In the genomic region with DNA sequence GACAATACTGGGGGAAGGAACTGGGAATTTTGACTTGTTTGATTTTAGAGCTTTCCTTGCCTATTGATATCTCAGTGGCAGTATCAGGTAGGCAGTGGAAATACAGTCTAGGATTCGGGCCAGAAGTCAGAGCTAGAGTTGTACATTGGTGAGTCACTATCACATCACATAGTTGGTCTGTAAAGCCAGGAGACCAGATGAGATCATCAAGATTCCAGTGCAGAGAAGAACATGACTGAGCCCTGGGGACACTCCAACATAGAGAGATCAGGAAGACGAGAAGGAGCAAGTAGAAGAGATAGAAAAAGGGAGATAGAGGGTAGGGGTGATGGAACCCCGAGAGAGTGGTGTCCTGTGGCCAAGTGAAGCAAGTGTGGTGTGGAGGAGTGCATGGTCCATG, we compare ENCODE assay signal across 15 cellular contexts. TPM values are rescaled to one million over a fixed set of nuclear protein-coding genes. Genes with fewer than 3 reads are reported as not detected.
DNase-seq lines count a peak whose midpoint lies in the region; ATAC-seq, FAIRE-seq and TF ChIP-seq lines count a peak whose summit lies in the region.
"Had no signal": no experiment of that assay in that cellular context is flagged by ENCODE, and none has a peak within 500 bp of the region (broad histone marks: within the 10 kb centered on the region; RNA-seq: fewer than 3 reads in every experiment).

No MANE protein-coding gene starts in this region.

- H3K27ac Mint-ChIP-seq in stimulated activated memory B cell treated with anti-CD40 and anti-IgM and Interleukin-4, amounts not matched to agents 10 μg/mL and 1 μg/mL and 100 μg/mL, for 72 hours, result no peak overlapping the region
- H3K27ac Mint-ChIP-seq: activated naive CD8-positive, alpha-beta T cell treated with anti-CD3 and anti-CD28 coated beads, Interleukin-2, amount 10 ng/mL, durations not matched to agents 7 days and 5 days; endodermal cell had no signal

- no peaks in the 10 kb centered on the region for H3K4me1 Mint-ChIP-seq in stimulated activated memory B cell treated with anti-CD40 and anti-IgM and Interleukin-4, amounts not matched to agents 10 μg/mL and 1 μg/mL and 100 μg/mL, for 72 hours
- H3K4me1 Mint-ChIP-seq: activated naive CD8-positive, alpha-beta T cell treated with anti-CD3 and anti-CD28 coated beads, Interleukin-2, amount 10 ng/mL, durations not matched to agents 7 days and 5 days had no signal

- TF ChIP-seq CTCF in pancreas (IDR thresholded peaks at IDR 0.05) (no peak), gastroesophageal sphincter (IDR thresholded peaks at IDR 0.05) (no peak)

- DNase-seq in GM03348 (ENCODE audit: low spot score), result peak; percentile 49
- DNase-seq in RKO (ENCODE audit: low spot score), result peak; percentile 85
- no peak for DNase-seq in pancreas
- DNase-seq in NCI-H2081 treated with DMSO at 0.1 percent for 48 hours (lab: John Stamatoyannopoulos, UW), result no peak
- DNase-seq in hypothalamus (lab: John Stamatoyannopoulos, UW), result no peak
- DNase-seq: activated naive CD8-positive, alpha-beta T cell treated with anti-CD3 and anti-CD28 coated beads, Interleukin-2, amount 10 ng/mL, durations not matched to agents 7 days and 5 days; endodermal cell; left ventricle myocardium superior; NCI-H2029 treated with DMSO at 0.1 percent for 48 hours; posterior cingulate gyrus; T-helper 2 cell had no signal

- no peaks in the 10 kb centered on the region for H3K27me3 ChIP-seq in pancreas
- H3K27me3 ChIP-seq in gastroesophageal sphincter, result no peaks in the 10 kb centered on the region
- H3K27me3 ChIP-seq: suprapubic skin had no signal

- intact Hi-C loops in pancreas (cut with DNase I), result no loop called here

- no peak overlapping the region for H3K4me3 Mint-ChIP-seq in stimulated activated memory B cell treated with anti-CD40 and anti-IgM and Interleukin-4, amounts not matched to agents 10 μg/mL and 1 μg/mL and 100 μg/mL, for 72 hours
- H3K4me3 Mint-ChIP-seq: activated naive CD8-positive, alpha-beta T cell treated with anti-CD3 and anti-CD28 coated beads, Interleukin-2, amount 10 ng/mL, durations not matched to agents 7 days and 5 days; endodermal cell had no signal

- FAIRE-seq in pancreas (lab: Jason Lieb, UNC), result no peak

- H3K9me3 Mint-ChIP-seq in stimulated activated memory B cell treated with anti-CD40 and anti-IgM and Interleukin-4, amounts not matched to agents 10 μg/mL and 1 μg/mL and 100 μg/mL, for 72 hours, result peaks cover 9% of the 10 kb centered on the region

- H3K27ac ChIP-seq in pancreas, result no peak overlapping the region
- no peak overlapping the region for H3K27ac ChIP-seq in gastroesophageal sphincter
- H3K27ac ChIP-seq: suprapubic skin had no signal

- H3K9me3 ChIP-seq in pancreas (no peaks in the 10 kb centered on the region), gastroesophageal sphincter (peaks cover 0 to 14% (median 0%) of the 10 kb centered on the region in 3 donors)
- H3K9me3 ChIP-seq: suprapubic skin had no signal

- no peak for TF ChIP-seq EP300 in gastroesophageal sphincter (IDR thresholded peaks at IDR 0.05)

- H3K36me3 Mint-ChIP-seq in stimulated activated memory B cell treated with anti-CD40 and anti-IgM and Interleukin-4, amounts not matched to agents 10 μg/mL and 1 μg/mL and 100 μg/mL, for 72 hours, result no peaks in the 10 kb centered on the region
- H3K36me3 Mint-ChIP-seq: activated naive CD8-positive, alpha-beta T cell treated with anti-CD3 and anti-CD28 coated beads, Interleukin-2, amount 10 ng/mL, durations not matched to agents 7 days and 5 days had no signal

- ATAC-seq in esophagus mucosa (peak; percentile 75), pancreas (peak in 3 of 4 donors; percentile 35 to 84 (median 74)), gastroesophageal sphincter (no peak)
- no peak for ATAC-seq in stimulated activated memory B cell treated with anti-CD40 and anti-IgM and Interleukin-4, amounts not matched to agents 10 μg/mL and 1 μg/mL and 100 μg/mL, for 72 hours
- ATAC-seq: left ventricle myocardium superior had no signal

- H3K4me1 ChIP-seq in pancreas (no peaks in the 10 kb centered on the region), gastroesophageal sphincter (no peaks in the 10 kb centered on the region)
- H3K4me1 ChIP-seq: suprapubic skin had no signal

- no peaks in the 10 kb centered on the region for H3K27me3 Mint-ChIP-seq in stimulated activated memory B cell treated with anti-CD40 and anti-IgM and Interleukin-4, amounts not matched to agents 10 μg/mL and 1 μg/mL and 100 μg/mL, for 72 hours

- H3K36me3 ChIP-seq in pancreas (no peaks in the 10 kb centered on the region), gastroesophageal sphincter (no peaks in the 10 kb centered on the region)
- H3K36me3 ChIP-seq: suprapubic skin had no signal

- WGBS in pancreas, 2 donors, result 71 to 80% methylated on average over 3 of the region's 3 CpGs
- WGBS in gastroesophageal sphincter (ENCODE audit: low coverage in 1 of 2), 2 donors, result 53 to 73% methylated on average over 2 to 3 of the region's 3 CpGs

- TF ChIP-seq POLR2A in gastroesophageal sphincter (IDR thresholded peaks at IDR 0.05), result no peak

- no peak overlapping the region for H3K4me3 ChIP-seq in pancreas
- H3K4me3 ChIP-seq in gastroesophageal sphincter, result no peak overlapping the region
- H3K4me3 ChIP-seq: suprapubic skin had no signal

RNA-seq across cellular contexts. Expression of gene NR1H4, which starts 46.6 kb away (rescaled TPM):
- total RNA-seq in esophagus mucosa (not detected), pancreas (1 to 10 TPM; 1.1 to 9.2 (median 2.8) TPM), gastroesophageal sphincter (not detected)
- 1 to 10 TPM; 2.1 to 3.9 TPM for polyA plus RNA-seq in pancreas
- total RNA-seq: activated naive CD8-positive, alpha-beta T cell treated with anti-CD3 and anti-CD28 coated beads, Interleukin-2, amount 10 ng/mL, durations not matched to agents 7 days and 5 days; endodermal cell; left ventricle myocardium superior; suprapubic skin had no signal

Comparison
In these comparisons a context has a peak if more than half of its experiments do, and no peak if none do; other contexts are left out.
1. DNase-seq: peak in GM03348 (single experiment) and RKO (single experiment); none in pancreas (0 of 6), NCI-H2081 treated with DMSO at 0.1 percent for 48 hours (single experiment) and hypothalamus (0 of 51).
2. ATAC-seq: peak in esophagus mucosa (single experiment) and pancreas (3 of 4); none in gastroesophageal sphincter (single experiment) and stimulated activated memory B cell treated with anti-CD40 and anti-IgM and Interleukin-4, amounts not matched to agents 10 μg/mL and 1 μg/mL and 100 μg/mL, for 72 hours (single experiment).